Comparison of ENCODE assay signal across 10 cellular contexts in genomic region chr2:62292190-62292589, GRCh38.
DNase-seq lines count a peak whose midpoint lies in the region; ATAC-seq and TF ChIP-seq lines count a peak whose summit lies in the region.
"Had no signal": no experiment of that assay in that cellular context is flagged by ENCODE, and none has a peak within 500 bp of the region (broad histone marks: within the 10 kb centered on the region; RNA-seq: fewer than 3 reads in every experiment).

No MANE protein-coding gene starts in this region.

- TF ChIP-seq CTCF in right atrium auricular region (IDR thresholded peaks at IDR 0.05) (no peak), breast epithelium (IDR thresholded peaks at IDR 0.05) (no peak), liver (IDR thresholded peaks at IDR 0.05; ENCODE audit: low read depth, low read length, missing input control) (no peak), uterus (IDR thresholded peaks at IDR 0.05) (no peak)

- H3K9me3 ChIP-seq in right atrium auricular region (no peaks in the 10 kb centered on the region), breast epithelium (no peaks in the 10 kb centered on the region), liver (ENCODE audit: control insufficient read depth in 4 of 4, low read length in 3 of 4) (no peaks in the 10 kb centered on the region), uterus (no peaks in the 10 kb centered on the region)

- H3K27ac ChIP-seq in right atrium auricular region (no peak overlapping the region), breast epithelium (peak overlapping the region; percentile 90 to 93), liver (ENCODE audit: low read depth in 1 of 2, low read length in 2 of 2) (peak overlapping the region in 1 of 2 donors; percentile 39), uterus (peak overlapping the region; percentile 73)

- H3K36me3 ChIP-seq in right atrium auricular region (no peaks in the 10 kb centered on the region), breast epithelium (no peaks in the 10 kb centered on the region), liver (ENCODE audit: control insufficient read depth in 4 of 4, insufficient read depth in 3 of 4, low read depth in 1 of 4, low read length in 3 of 4) (no peaks in the 10 kb centered on the region), uterus (no peaks in the 10 kb centered on the region)

- TF ChIP-seq RAD21 in liver (IDR thresholded peaks at IDR 0.05) = peak; percentile 59 to 66

- H3K9me3 Mint-ChIP-seq in effector memory CD8-positive, alpha-beta T cell = no peaks in the 10 kb centered on the region
- H3K9me3 Mint-ChIP-seq: CD4-positive, alpha-beta T cell had no signal

- H3K9ac ChIP-seq in liver (ENCODE audit: low read depth in 1 of 2, low read length in 2 of 2) = peak overlapping the region in 1 of 2 donors; percentile 53

- intact Hi-C loops in Right ventricle myocardium superior (cut with DNase I) (no loop called here), breast epithelium (cut with DNase I; ENCODE audit: low total_unique reads) (no loop called here), uterus (cut with DNase I; ENCODE audit: low total_unique reads) (no loop called here)

- H3K27ac Mint-ChIP-seq in effector memory CD8-positive, alpha-beta T cell = peak overlapping the region in 1 of 2 donors; percentile 59
- H3K27ac Mint-ChIP-seq: CD4-positive, alpha-beta T cell had no signal

- ATAC-seq in Right ventricle myocardium superior (ENCODE audit: poor library complexity) (peak; percentile 34), HG03196 (IDR thresholded peaks at IDR 0.05; ENCODE audit: unreplicated experiment) (no peak), GM18868 (IDR thresholded peaks at IDR 0.05; ENCODE audit: unreplicated experiment) (no peak)
- no peak for ATAC-seq in effector memory CD8-positive, alpha-beta T cell (replicated peaks)

- H3K4me1 ChIP-seq in right atrium auricular region = peaks cover 0 to 39% of the 10 kb centered on the region in 2 donors
- H3K4me1 ChIP-seq in breast epithelium = peaks cover 2 to 23% of the 10 kb centered on the region in 2 donors
- peaks cover 9 to 30% (median 26%) of the 10 kb centered on the region in 4 donors for H3K4me1 ChIP-seq in liver (ENCODE audit: control insufficient read depth in 4 of 4, insufficient read depth in 4 of 4, low read length in 3 of 4)
- H3K4me1 ChIP-seq in uterus = peaks cover 0 to 9% of the 10 kb centered on the region in 2 donors

- no peaks in the 10 kb centered on the region for H3K27me3 Mint-ChIP-seq in effector memory CD8-positive, alpha-beta T cell
- H3K27me3 Mint-ChIP-seq: CD4-positive, alpha-beta T cell had no signal

- no peak overlapping the region for H3K4me3 Mint-ChIP-seq in effector memory CD8-positive, alpha-beta T cell
- H3K4me3 Mint-ChIP-seq: CD4-positive, alpha-beta T cell had no signal

- TF ChIP-seq POLR2A in breast epithelium (IDR thresholded peaks at IDR 0.05) (no peak), uterus (IDR thresholded peaks at IDR 0.05) (no peak)

- H3K27me3 ChIP-seq in right atrium auricular region (no peaks in the 10 kb centered on the region), breast epithelium (no peaks in the 10 kb centered on the region), liver (ENCODE audit: control insufficient read depth in 4 of 4, insufficient read depth in 4 of 4, low read length in 3 of 4) (no peaks in the 10 kb centered on the region), uterus (no peaks in the 10 kb centered on the region)

- no peak overlapping the region for H3K4me3 ChIP-seq in right atrium auricular region
- peak overlapping the region in 2 of 3 donors; percentile 35 to 46 for H3K4me3 ChIP-seq in breast epithelium
- H3K4me3 ChIP-seq in liver (ENCODE audit: low read depth in 1 of 3, low read length in 3 of 3) = peak overlapping the region in 2 of 3 donors; percentile 23 to 55
- H3K4me3 ChIP-seq in uterus = no peak overlapping the region

- WGBS in liver = 22% methylated on average over 4 of the region's 4 CpGs

- peaks cover 5% of the 10 kb centered on the region for H3K36me3 Mint-ChIP-seq in effector memory CD8-positive, alpha-beta T cell (ENCODE audit: insufficient read depth)

- DNase-seq in Right ventricle myocardium superior (no peak), right atrium auricular region (ENCODE audit: low spot score) (no peak), breast epithelium (ENCODE audit: low spot score in 2 of 2) (peak in 1 of 2 donors; percentile 59), uterus (peak in 1 of 2 donors; percentile 35)
- no peak for DNase-seq in effector memory CD8-positive, alpha-beta T cell
- DNase-seq: CD4-positive, alpha-beta T cell; islet precursor cell had no signal

- H3K4me1 Mint-ChIP-seq in effector memory CD8-positive, alpha-beta T cell (ENCODE audit: low read depth in 2 of 2) = peaks cover 9 to 17% of the 10 kb centered on the region in 2 donors

TF ChIP-seq in liver, 16 proteins besides CTCF, POLR2A, EP300 and RAD21:
- TF ChIP-seq EGR1 (IDR thresholded peaks at IDR 0.05; ENCODE audit: low read depth in 2 of 2) (no peak), MAX (IDR thresholded peaks at IDR 0.05) (no peak), NR2F2 (IDR thresholded peaks at IDR 0.05) (no peak), TAF1 (conservative IDR thresholded peaks at IDR 0.05) (no peak), HNF4A (conservative IDR thresholded peaks at IDR 0.05) (peak; percentile 72 to 75), ZBTB33 (IDR thresholded peaks at IDR 0.05) (peak; percentile 32), ATF3 (IDR thresholded peaks at IDR 0.05) (no peak), SP1 (IDR thresholded peaks at IDR 0.05) (peak; percentile 48), RXRA (IDR thresholded peaks at IDR 0.05) (peak; percentile 89 to 91), GABPA (IDR thresholded peaks at IDR 0.05 in 1 of 2, conservative IDR thresholded peaks at IDR 0.05 in 1 of 2) (no peak), REST (IDR thresholded peaks at IDR 0.05) (peak; percentile 57), FOXA1 (IDR thresholded peaks at IDR 0.05) (peak; percentile 53), JUND (IDR thresholded peaks at IDR 0.05) (peak; percentile 30 to 77), FOXA2 (IDR thresholded peaks at IDR 0.05) (peak; percentile 84), YY1 (IDR thresholded peaks at IDR 0.05) (peak; percentile 47), HNF4G (IDR thresholded peaks at IDR 0.05) (peak; percentile 25)

Comparison
In these comparisons a context has a peak if more than half of its experiments do, and no peak if none do; other contexts are left out.
1. H3K27ac ChIP-seq: peak in breast epithelium (2 of 2) and uterus (2 of 2); none in right atrium auricular region (0 of 2).
2. H3K4me3 ChIP-seq: peak in breast epithelium (2 of 3) and liver (2 of 3); none in right atrium auricular region (0 of 2) and uterus (0 of 2).